In genomic region chr1:149708192-149708853, GRCh38 we compare ENCODE assay signal across 8 cellular contexts.
DNase-seq lines count a peak whose midpoint lies in the region; ATAC-seq and TF ChIP-seq lines count a peak whose summit lies in the region.
"Not testable (repeated sequence)": the region's sequence is repeated elsewhere in the genome, so short reads cannot be mapped to it uniquely, and the experiment has no call there.

No MANE protein-coding gene starts in this region.

- H3K27me3 ChIP-seq in esophagus muscularis mucosa, result not testable (repeated sequence)

- DNase-seq in DMS 273 treated with DMSO at 0.1 percent for 48 hours (lab: John Stamatoyannopoulos, UW) (peak; percentile 24), H4 (ENCODE audit: low spot score) (peak; percentile 55), Kasumi-1 (lab: John Stamatoyannopoulos, UW) (peak; percentile 58 to 75), SK-N-DZ (ENCODE audit: low spot score) (peak; percentile 76), esophagus muscularis mucosa (ENCODE audit: extremely low spot score) (peak; percentile 92), myocyte (ENCODE audit: low read depth) (peak; percentile 59)
- peak; percentile 37 to 42 for DNase-seq in stimulated activated CD8-positive, alpha-beta memory T cell treated with anti-CD3 and anti-CD28 coated beads, Interleukin-15, amount 100 ng/mL, for 48 hours (ENCODE audit: low read depth in 2 of 2)

- not testable (repeated sequence) for H3K9me3 ChIP-seq in esophagus muscularis mucosa

- H3K36me3 Mint-ChIP-seq in activated T-helper 17 cell treated with anti-CD3 and anti-CD28 coated beads, Interleukin-2, amount 50 U/mL, for 72 hours (ENCODE audit: low read depth), result peaks cover 13% of the 10 kb centered on the region

- not testable (repeated sequence) for TF ChIP-seq POLR2A in esophagus muscularis mucosa (IDR thresholded peaks at IDR 0.05; ENCODE audit: low read depth)

- intact Hi-C loops in esophagus muscularis mucosa (cut with DNase I), result not testable (repeated sequence)

- not testable (repeated sequence) for H3K9me3 Mint-ChIP-seq in activated T-helper 17 cell treated with anti-CD3 and anti-CD28 coated beads, Interleukin-2, amount 50 U/mL, for 72 hours

- H3K4me1 ChIP-seq in esophagus muscularis mucosa, result not testable (repeated sequence)

- WGBS in esophagus muscularis mucosa, result 6% methylated on average over 8 of the region's 22 CpGs

- H3K27me3 Mint-ChIP-seq in activated T-helper 17 cell treated with anti-CD3 and anti-CD28 coated beads, Interleukin-2, amount 50 U/mL, for 72 hours, result not testable (repeated sequence)

- H3K4me3 ChIP-seq in esophagus muscularis mucosa, result peak overlapping the region in 3 of 4 donors; percentile 25 to 43 (median 31)

- H3K27ac Mint-ChIP-seq in activated T-helper 17 cell treated with anti-CD3 and anti-CD28 coated beads, Interleukin-2, amount 50 U/mL, for 72 hours, result peak overlapping the region; percentile 100

- peak; percentile 90 for ATAC-seq in activated T-helper 17 cell treated with anti-CD3 and anti-CD28 coated beads, Interleukin-2, amount 50 U/mL, for 72 hours (replicated peaks)

- peak overlapping the region in 2 of 4 donors; percentile 54 to 55 for H3K27ac ChIP-seq in esophagus muscularis mucosa (replicated peaks in 1 of 4)

- not testable (repeated sequence) for H3K4me1 Mint-ChIP-seq in activated T-helper 17 cell treated with anti-CD3 and anti-CD28 coated beads, Interleukin-2, amount 50 U/mL, for 72 hours

- H3K4me3 Mint-ChIP-seq in activated T-helper 17 cell treated with anti-CD3 and anti-CD28 coated beads, Interleukin-2, amount 50 U/mL, for 72 hours, result peak overlapping the region; percentile 81

- not testable (repeated sequence) for TF ChIP-seq CTCF in esophagus muscularis mucosa (IDR thresholded peaks at IDR 0.05)

- H3K36me3 ChIP-seq in esophagus muscularis mucosa, result not testable (repeated sequence)

- TF ChIP-seq EP300 in esophagus muscularis mucosa (IDR thresholded peaks at IDR 0.05), result not testable (repeated sequence)

Comparison
In these comparisons a context has a peak if more than half of its experiments do, and no peak if none do; other contexts are left out.
1. DNase-seq: peak in every context shown above with its lines; median percentile 92 in esophagus muscularis mucosa; 76 in SK-N-DZ; 66 in Kasumi-1; 59 in myocyte; 55 in H4; 40 in stimulated activated CD8-positive, alpha-beta memory T cell treated with anti-CD3 and anti-CD28 coated beads, Interleukin-15, amount 100 ng/mL, for 48 hours; 24 in DMS 273 treated with DMSO at 0.1 percent for 48 hours.